24 cellular contexts compared by ENCODE assay signal in genomic region chr3:130969621-130970020, GRCh38.
"Had no signal": no experiment of that assay in that cellular context is flagged by ENCODE, and none has a peak within 500 bp of the region (broad histone marks: within the 10 kb centered on the region; RNA-seq: fewer than 3 reads in every experiment).

No MANE protein-coding gene starts in this region.

- H3K27me3 Mint-ChIP-seq: effector memory CD8-positive, alpha-beta T cell; naive thymus-derived CD4-positive, alpha-beta T cell; stimulated activated memory B cell treated with anti-CD40 and anti-IgM and Interleukin-4, amounts not matched to agents 10 μg/mL and 1 μg/mL and 100 μg/mL, for 72 hours had no signal

- H3K9me3 Mint-ChIP-seq: effector memory CD8-positive, alpha-beta T cell; naive thymus-derived CD4-positive, alpha-beta T cell; nephron; neural progenitor cell; stimulated activated memory B cell treated with anti-CD40 and anti-IgM and Interleukin-4, amounts not matched to agents 10 μg/mL and 1 μg/mL and 100 μg/mL, for 72 hours had no signal

- H3K27ac ChIP-seq: esophagus squamous epithelium, neural progenitor cell, parathyroid adenoma, prostate gland, sigmoid colon, spleen, tibial artery, upper lobe of left lung had no signal

- H3K4me1 Mint-ChIP-seq: nephron; neural progenitor cell; stimulated activated memory B cell treated with anti-CD40 and anti-IgM and Interleukin-4, amounts not matched to agents 10 μg/mL and 1 μg/mL and 100 μg/mL, for 72 hours had no signal

- H3K27me3 ChIP-seq: esophagus squamous epithelium, neural progenitor cell, sigmoid colon, spleen, testis, tibial artery, upper lobe of left lung had no signal

- H3K4me1 ChIP-seq: parathyroid adenoma, prostate gland, sigmoid colon, spleen, testis, tibial artery, upper lobe of left lung had no signal

- H3K9me3 ChIP-seq: esophagus squamous epithelium, prostate gland, sigmoid colon, testis, tibial artery, upper lobe of left lung had no signal

- H3K27ac Mint-ChIP-seq: effector memory CD8-positive, alpha-beta T cell; nephron; neural progenitor cell; stimulated activated memory B cell treated with anti-CD40 and anti-IgM and Interleukin-4, amounts not matched to agents 10 μg/mL and 1 μg/mL and 100 μg/mL, for 72 hours had no signal

- H3K4me3 Mint-ChIP-seq: effector memory CD8-positive, alpha-beta T cell; naive thymus-derived CD4-positive, alpha-beta T cell; nephron; neural progenitor cell; stimulated activated memory B cell treated with anti-CD40 and anti-IgM and Interleukin-4, amounts not matched to agents 10 μg/mL and 1 μg/mL and 100 μg/mL, for 72 hours had no signal

- DNase-seq: cortex of kidney; effector memory CD8-positive, alpha-beta T cell; erythroblast; esophagus squamous epithelium; hypothalamus; left ventricle myocardium superior; mesenchymal stem cell; midbrain; naive thymus-derived CD4-positive, alpha-beta T cell; right cardiac atrium; sigmoid colon; spleen; stimulated activated CD4-positive, alpha-beta T cell treated with anti-CD3 and anti-CD28 coated beads, Interleukin-4, amount 100 ng/mL, for 4 hours; stimulated activated naive CD8-positive, alpha-beta T cell treated with anti-CD3 and anti-CD28 coated beads, Interleukin-15, Interleukin-2, amounts not matched to agents 100 U/mL and 50 U/mL, for 24 hours; substantia nigra; testis; tibial artery; upper lobe of left lung had no signal

- H3K4me3 ChIP-seq: esophagus squamous epithelium, lung, neural progenitor cell, prostate gland, sigmoid colon, spleen, testis, tibial artery, upper lobe of left lung had no signal

- H3K36me3 ChIP-seq: neural progenitor cell, prostate gland had no signal
